ENCODE assay signal across 8 cellular contexts in the genomic region with DNA sequence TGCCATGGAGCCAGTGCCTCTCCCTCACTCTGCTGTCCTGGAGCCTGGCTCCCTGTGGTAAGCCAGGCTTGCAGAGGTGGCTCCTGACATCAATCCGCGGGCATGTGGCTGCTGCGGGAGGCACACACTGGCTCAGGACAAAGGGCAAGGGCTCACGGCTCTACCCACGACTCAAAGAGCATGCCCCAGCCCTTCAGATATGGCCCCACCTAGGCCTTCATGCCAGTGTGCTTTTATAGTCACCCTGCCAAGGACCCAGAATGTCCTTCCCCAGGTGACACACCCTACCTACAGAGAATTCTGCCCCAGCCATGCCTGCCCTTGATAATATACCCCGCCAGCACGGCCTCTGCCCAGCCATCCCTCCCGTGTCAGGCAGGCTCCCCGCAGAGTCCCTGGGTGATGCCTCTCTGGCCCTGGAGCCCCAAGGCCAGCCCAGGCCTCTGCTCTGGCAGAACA. TPM values are rescaled to one million over a fixed set of nuclear protein-coding genes. Genes with fewer than 3 reads are reported as not detected.
DNase-seq lines count a peak whose midpoint lies in the region; TF ChIP-seq lines count a peak whose summit lies in the region.

No MANE protein-coding gene starts in this region.

- TF ChIP-seq CTCF in GM06990 (IDR thresholded peaks at IDR 0.05; ENCODE audit: insufficient read depth, low read length, poor library complexity, severe bottlenecking) (no peak), fibroblast of lung (conservative IDR thresholded peaks at IDR 0.05 in 1 of 2, IDR thresholded peaks at IDR 0.05 in 1 of 2; ENCODE audit: low read depth in 1 of 2, low read length in 2 of 2) (no peak), osteoblast (IDR thresholded peaks at IDR 0.05; ENCODE audit: extremely low read depth, low read depth, low read length) (no peak)

- no peaks in the 10 kb centered on the region for H3K9me3 ChIP-seq in SJCRH30 (replicated peaks)
- H3K9me3 ChIP-seq in fibroblast of lung (ENCODE audit: control insufficient read depth, insufficient read depth, low read depth, low read length) = no peaks in the 10 kb centered on the region
- H3K9me3 ChIP-seq in osteoblast (ENCODE audit: low read depth, low read length) = no peaks in the 10 kb centered on the region

- H3K79me2 ChIP-seq in fibroblast of lung (ENCODE audit: control insufficient read depth, insufficient read depth, low read length) = peaks cover 45% of the 10 kb centered on the region
- peaks cover 45% of the 10 kb centered on the region for H3K79me2 ChIP-seq in osteoblast (ENCODE audit: insufficient read depth, low read length)

- H3K9ac ChIP-seq in fibroblast of lung (ENCODE audit: insufficient read depth, low read length) = peak overlapping the region; percentile 71

- H3K4me1 ChIP-seq in SJCRH30 (peaks cover 11% of the 10 kb centered on the region; the same call in 1 of the 2 replicates), fibroblast of lung (ENCODE audit: control insufficient read depth, extremely low read depth, insufficient read depth, low read length) (peaks cover 14% of the 10 kb centered on the region), osteoblast (ENCODE audit: insufficient read depth, low read length) (peaks cover 28% of the 10 kb centered on the region)

- no peak for DNase-seq in GM06990 (ENCODE audit: extremely low read depth, insufficient read length)
- DNase-seq in SJCRH30 = no peak
- no peak for DNase-seq in fibroblast of lung (ENCODE audit: low read depth in 2 of 2)
- peak; percentile 92 for DNase-seq in osteoblast (ENCODE audit: insufficient read length, low spot score, missing footprints)
- DNase-seq in Ammon's horn (ENCODE audit: low spot score) = no peak
- no peak for DNase-seq in T-helper 9 cell
- no peak for DNase-seq in COR-L47 (lab: John Stamatoyannopoulos, UW)
- DNase-seq in NCI-H1105 (lab: John Stamatoyannopoulos, UW) = no peak

- H3K4me2 ChIP-seq in fibroblast of lung (ENCODE audit: extremely low read depth, insufficient read depth, low read length) (peak overlapping the region; percentile 89), osteoblast (ENCODE audit: insufficient read depth, low read length) (peak overlapping the region; percentile 86)

- peaks cover 2% of the 10 kb centered on the region for H3K36me3 ChIP-seq in GM06990 (ENCODE audit: control insufficient read depth, insufficient read depth, low read length)
- H3K36me3 ChIP-seq in SJCRH30 = peaks cover 9% of the 10 kb centered on the region
- H3K36me3 ChIP-seq in fibroblast of lung (ENCODE audit: control insufficient read depth, insufficient read depth, low read length) = peaks cover 12% of the 10 kb centered on the region
- H3K36me3 ChIP-seq in osteoblast (ENCODE audit: insufficient read depth, low read length) = peaks cover 8% of the 10 kb centered on the region

- H3K27me3 ChIP-seq in GM06990 (replicated peaks; ENCODE audit: control insufficient read depth, insufficient read depth, low read length) (no peaks in the 10 kb centered on the region), SJCRH30 (no peaks in the 10 kb centered on the region), fibroblast of lung (ENCODE audit: control insufficient read depth, insufficient read depth, low read length) (no peaks in the 10 kb centered on the region), osteoblast (ENCODE audit: insufficient read depth, low read length) (no peaks in the 10 kb centered on the region)

- H3K4me3 ChIP-seq in GM06990 (replicated peaks; ENCODE audit: low read depth, low read length) (peak overlapping the region; percentile 86), SJCRH30 (peak overlapping the region; percentile 97), fibroblast of lung (replicated peaks in 1 of 4; ENCODE audit: control extremely low read depth in 1 of 4, insufficient read depth in 1 of 4, low read depth in 3 of 4, low read length in 4 of 4) (peak overlapping the region; percentile 58 to 82 (median 75)), osteoblast (ENCODE audit: insufficient read depth, low read length) (peak overlapping the region; percentile 80)

- H2AFZ ChIP-seq in fibroblast of lung (ENCODE audit: low read length) = no peak overlapping the region
- no peak overlapping the region for H2AFZ ChIP-seq in osteoblast (ENCODE audit: low read length)

- H3K27ac ChIP-seq in SJCRH30 (peak overlapping the region; percentile 48; the same call in 1 of the 2 replicates), fibroblast of lung (ENCODE audit: insufficient read depth, low read length) (peak overlapping the region; percentile 71), osteoblast (ENCODE audit: low read depth, low read length) (peak overlapping the region; percentile 45)

- H4K20me1 ChIP-seq in fibroblast of lung (ENCODE audit: control insufficient read depth, extremely low read depth, insufficient read depth, low read length) (no peaks in the 10 kb centered on the region), osteoblast (ENCODE audit: insufficient read depth, low read length) (peaks cover 37% of the 10 kb centered on the region)

RNA-seq across cellular contexts. Expression of gene MGAT4B, which starts 1.6 kb away (rescaled TPM):
- 55.5 and 60.5 TPM in 2 replicates for total RNA-seq in SJCRH30 (2014; rRNA removed; shearing (Covaris generic))
- total RNA-seq in fibroblast of lung (116 and 157 TPM in 2 replicates), osteoblast (90.5 and 95.9 TPM in 2 replicates)
- 172 and 175 TPM in 2 replicates for polyA plus RNA-seq in fibroblast of lung
- 144 and 153 TPM in 2 replicates for polyA plus RNA-seq in fibroblast of lung (2012)
- 468 and 469 TPM in 2 replicates for polyA minus RNA-seq in fibroblast of lung (ENCODE audit: low replicate concordance)

RNA-seq across cellular contexts. Expression of gene LTC4S, which starts 11.3 kb away (rescaled TPM):
- not detected in 2 replicates for total RNA-seq in SJCRH30 (2014; rRNA removed; shearing (Covaris generic))
- total RNA-seq in fibroblast of lung = 0.83 and 4.1 TPM in 2 replicates
- 0.32 and 0.78 TPM in 2 replicates for polyA plus RNA-seq in fibroblast of lung
- 1.1 and 2.4 TPM in 2 replicates for polyA plus RNA-seq in fibroblast of lung (2012)
- polyA minus RNA-seq in fibroblast of lung (ENCODE audit: low replicate concordance) = not detected in 2 replicates
- 1.4 and 1.5 TPM in 2 replicates for total RNA-seq in osteoblast

RNA-seq across cellular contexts. Expression of gene SQSTM1, which starts 15.6 kb away (rescaled TPM):
- 64.9 and 65.8 TPM in 2 replicates for total RNA-seq in SJCRH30 (2014; rRNA removed; shearing (Covaris generic))
- total RNA-seq in fibroblast of lung = 1,096 and 1,894 TPM in 2 replicates
- polyA plus RNA-seq in fibroblast of lung = 212 and 310 TPM in 2 replicates
- polyA plus RNA-seq in fibroblast of lung (2012) = 451 and 724 TPM in 2 replicates
- polyA minus RNA-seq in fibroblast of lung (ENCODE audit: low replicate concordance) = 385 and 386 TPM in 2 replicates
- total RNA-seq in osteoblast = 826 and 992 TPM in 2 replicates

RNA-seq across cellular contexts. Expression of gene MRNIP, which starts 53.5 kb away (rescaled TPM):
- 10.3 and 15.3 TPM in 2 replicates for total RNA-seq in SJCRH30 (2014; rRNA removed; shearing (Covaris generic))
- total RNA-seq in fibroblast of lung (15.4 and 21.0 TPM in 2 replicates), osteoblast (10.1 and 12.7 TPM in 2 replicates)
- polyA plus RNA-seq in fibroblast of lung = 8.2 and 8.6 TPM in 2 replicates
- polyA plus RNA-seq in fibroblast of lung (2012) = 10.8 and 11.9 TPM in 2 replicates
- 1.6 and 6.9 TPM in 2 replicates for polyA minus RNA-seq in fibroblast of lung (ENCODE audit: low replicate concordance)

Comparison
In these comparisons a context has a peak if more than half of its experiments do, and no peak if none do; other contexts are left out.
1. RNA of gene SQSTM1, which starts 15.6 kb away (total RNA-seq): 1,096 to 1,894 TPM in fibroblast of lung and 826 to 992 TPM in osteoblast; 64.9 to 65.8 TPM in SJCRH30; every median in the first group is over 10 times any median in the second.
2. Peak in every context shown above with its lines, with median percentiles within 50 percentile points of each other: H3K4me3 ChIP-seq and H3K27ac ChIP-seq.